In genomic region chr15:83571820-83572707, GRCh38 we compare ENCODE assay signal across 10 cellular contexts.
A peak's percentile ranks its signal among the peaks of the same experiment; 100 is the strongest.
DNase-seq lines count a peak whose midpoint lies in the region; ATAC-seq and TF ChIP-seq lines count a peak whose summit lies in the region.
"Had no signal": no experiment of that assay in that cellular context is flagged by ENCODE, and none has a peak within 500 bp of the region (broad histone marks: within the 10 kb centered on the region; RNA-seq: fewer than 3 reads in every experiment).

No MANE protein-coding gene starts in this region.

- no peaks in the 10 kb centered on the region for H3K79me2 ChIP-seq in parathyroid adenoma

- no peak overlapping the region for H3K27ac ChIP-seq in parathyroid adenoma
- H3K27ac ChIP-seq: neutrophil, SK-N-MC had no signal

- H3K9ac ChIP-seq in NT2/D1 (ENCODE audit: insufficient read length, low read depth) (no peak overlapping the region), parathyroid adenoma (no peak overlapping the region)

- H3K9me3 Mint-ChIP-seq in endothelial cell (ENCODE audit: unreplicated experiment), result no peaks in the 10 kb centered on the region

- no peaks in the 10 kb centered on the region for H3K36me3 ChIP-seq in NT2/D1 (ENCODE audit: insufficient read depth, insufficient read length, low read length)
- H3K36me3 ChIP-seq in parathyroid adenoma (ENCODE audit: control insufficient read depth, insufficient read depth, low read length), result no peaks in the 10 kb centered on the region
- H3K36me3 ChIP-seq: neutrophil had no signal

- no peaks in the 10 kb centered on the region for H3K9me3 ChIP-seq in NT2/D1 (ENCODE audit: insufficient read depth, low read length)
- H3K9me3 ChIP-seq in parathyroid adenoma (ENCODE audit: control insufficient read depth, low read length), result no peaks in the 10 kb centered on the region
- H3K9me3 ChIP-seq: neutrophil had no signal

- no peak overlapping the region for H3K4me2 ChIP-seq in parathyroid adenoma (ENCODE audit: low read length)

- H3K4me1 ChIP-seq in NT2/D1 (ENCODE audit: insufficient read depth, insufficient read length) (no peaks in the 10 kb centered on the region), parathyroid adenoma (no peaks in the 10 kb centered on the region)

- H3K36me3 Mint-ChIP-seq in endothelial cell (ENCODE audit: low read depth, unreplicated experiment), result no peaks in the 10 kb centered on the region

- no peak overlapping the region for H3K27ac Mint-ChIP-seq in endothelial cell (ENCODE audit: unreplicated experiment)

- H3K4me3 Mint-ChIP-seq in endothelial cell (ENCODE audit: unreplicated experiment), result no peak overlapping the region

- no peak for ATAC-seq in GM18519 (IDR thresholded peaks at IDR 0.05; ENCODE audit: low FRiP score, unreplicated experiment)
- ATAC-seq in HG03139 (IDR thresholded peaks at IDR 0.05; ENCODE audit: unreplicated experiment), result no peak
- ATAC-seq in HG02642 (IDR thresholded peaks at IDR 0.05; ENCODE audit: poor library complexity, unreplicated experiment), result no peak

- H3K4me1 Mint-ChIP-seq in endothelial cell (ENCODE audit: unreplicated experiment), result peaks cover 3% of the 10 kb centered on the region

- TF ChIP-seq CTCF in GM10266 (IDR thresholded peaks at IDR 0.05; ENCODE audit: control insufficient read depth, insufficient read depth, low read depth, missing control alignments) (peak; percentile 52), endothelial cell (IDR thresholded peaks at IDR 0.05; ENCODE audit: unreplicated experiment) (peak; percentile 43), parathyroid adenoma (IDR thresholded peaks at IDR 0.05) (peak; percentile 32)

- H3K27me3 ChIP-seq in NT2/D1 (ENCODE audit: insufficient read depth, insufficient read length) (no peaks in the 10 kb centered on the region), parathyroid adenoma (ENCODE audit: control insufficient read depth, insufficient read depth, low read length) (no peaks in the 10 kb centered on the region)
- H3K27me3 ChIP-seq: neutrophil had no signal

- no peak overlapping the region for H2AFZ ChIP-seq in parathyroid adenoma

- DNase-seq in GM10266 (ENCODE audit: extremely low spot score) (peak; percentile 20), NT2/D1 (ENCODE audit: low read depth, low spot score) (peak; percentile 23), endothelial cell (ENCODE audit: low spot score) (no peak), glomerular visceral epithelial cell (ENCODE audit: extremely low spot score) (no peak)

- no peak overlapping the region for H3K4me3 ChIP-seq in NT2/D1 (ENCODE audit: insufficient read length, low read depth)
- no peak overlapping the region for H3K4me3 ChIP-seq in parathyroid adenoma (ENCODE audit: low read depth, low read length)
- H3K4me3 ChIP-seq: SK-N-MC had no signal

- peaks cover 2% of the 10 kb centered on the region for H3K27me3 Mint-ChIP-seq in endothelial cell (ENCODE audit: unreplicated experiment)

Comparison
In these comparisons a context has a peak if more than half of its experiments do, and no peak if none do; other contexts are left out.
1. DNase-seq: peak in GM10266 (single experiment) and NT2/D1 (single experiment); none in endothelial cell (single experiment) and glomerular visceral epithelial cell (single experiment).
2. Peak in every context shown above with its lines, with median percentiles within 50 percentile points of each other: CTCF ChIP-seq.